Comparison of ENCODE assay signal across 1 cellular context in the genomic region with DNA sequence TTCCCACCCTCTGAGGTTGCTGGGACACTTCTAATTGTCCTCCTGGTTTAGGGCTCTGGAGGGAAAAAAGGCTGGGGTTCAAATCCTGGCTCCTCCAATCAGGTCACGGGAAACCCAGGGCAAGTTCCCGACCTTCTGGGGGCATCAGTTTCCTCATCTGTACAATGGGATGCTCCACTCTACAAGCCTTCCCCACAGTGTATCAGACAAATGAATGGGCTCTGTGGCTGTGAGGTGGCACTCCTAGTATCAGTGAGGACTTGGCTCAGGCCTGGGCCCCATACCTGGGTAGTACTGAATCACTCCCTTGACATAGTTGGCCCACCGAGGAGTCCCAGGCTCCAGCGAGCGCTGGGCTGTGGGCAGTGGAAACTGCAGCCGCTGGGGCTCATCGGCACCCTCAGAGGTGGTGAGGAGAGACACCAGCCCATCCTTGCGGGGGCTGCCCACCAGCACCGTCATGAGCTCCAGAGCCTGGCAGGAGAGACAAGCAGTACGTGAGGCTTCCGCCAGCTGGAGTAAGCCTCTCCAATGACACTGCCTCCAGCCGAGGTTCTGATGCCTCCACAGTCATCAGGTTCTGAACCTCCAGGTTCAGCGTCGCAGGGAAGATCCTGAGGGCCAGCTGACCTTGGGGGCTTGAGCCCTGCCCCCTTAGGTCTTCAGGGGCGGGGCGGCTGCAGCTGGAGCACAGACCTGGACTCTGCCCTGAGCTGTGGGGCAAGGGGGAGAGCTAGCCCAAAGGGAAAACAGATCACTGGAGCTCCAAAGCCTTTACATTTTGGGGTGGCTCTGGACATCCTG.
A peak's percentile ranks its signal among the peaks of the same experiment; 100 is the strongest.
TF ChIP-seq lines count a peak whose summit lies in the region.

No MANE protein-coding gene starts in this region.

TF ChIP-seq in HepG2, 621 proteins besides CTCF, POLR2A, EP300 and RAD21 (continued from another document and continues in another):
- TF ChIP-seq, protein P1, sequence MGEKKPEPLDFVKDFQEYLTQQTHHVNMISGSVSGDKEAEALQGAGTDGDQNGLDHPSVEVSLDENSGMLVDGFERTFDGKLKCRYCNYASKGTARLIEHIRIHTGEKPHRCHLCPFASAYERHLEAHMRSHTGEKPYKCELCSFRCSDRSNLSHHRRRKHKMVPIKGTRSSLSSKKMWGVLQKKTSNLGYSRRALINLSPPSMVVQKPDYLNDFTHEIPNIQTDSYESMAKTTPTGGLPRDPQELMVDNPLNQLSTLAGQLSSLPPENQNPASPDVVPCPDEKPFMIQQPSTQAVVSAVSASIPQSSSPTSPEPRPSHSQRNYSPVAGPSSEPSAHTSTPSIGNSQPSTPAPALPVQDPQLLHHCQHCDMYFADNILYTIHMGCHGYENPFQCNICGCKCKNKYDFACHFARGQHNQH (CRISPR knock-in tag; IDR thresholded peaks at IDR 0.05) = peak; percentile 73; the same call in 1 of the 2 replicates
- no peak for TF ChIP-seq KIAA2018 (CRISPR knock-in tag; IDR thresholded peaks at IDR 0.05; ENCODE audit: borderline replicate concordance)
- peak; percentile 86; the same call in 1 of the 2 replicates for TF ChIP-seq ATF2 (CRISPR knock-in tag; IDR thresholded peaks at IDR 0.05)
- no peak for TF ChIP-seq NFYB (CRISPR knock-in tag; IDR thresholded peaks at IDR 0.05)
- TF ChIP-seq ELF1 (CRISPR knock-in tag; IDR thresholded peaks at IDR 0.05) = peak; percentile 47; the same call in 1 of the 2 replicates
- 0 out of 2 replicates have a peak, but pooled peaks have one; percentile 19 for TF ChIP-seq ZMYM4 (CRISPR knock-in tag; IDR thresholded peaks at IDR 0.05)
- peak; percentile 56; the same call in 1 of the 2 replicates for TF ChIP-seq KAT8 (CRISPR knock-in tag; IDR thresholded peaks at IDR 0.05)
- TF ChIP-seq ZSCAN9 (CRISPR knock-in tag; IDR thresholded peaks at IDR 0.05; ENCODE audit: borderline replicate concordance) = peak; percentile 46; the same call in 1 of the 2 replicates
- no peak for TF ChIP-seq ZNF83 (CRISPR knock-in tag; IDR thresholded peaks at IDR 0.05; ENCODE audit: borderline replicate concordance)
- TF ChIP-seq ZNF766 (CRISPR knock-in tag; IDR thresholded peaks at IDR 0.05; ENCODE audit: borderline replicate concordance) = peak; percentile 55; the same call in 1 of the 2 replicates
- no peak for TF ChIP-seq PHF20 (CRISPR knock-in tag; IDR thresholded peaks at IDR 0.05)
- TF ChIP-seq PPARG (CRISPR knock-in tag; conservative IDR thresholded peaks at IDR 0.05) = peak; percentile 83
- peak; percentile 16; the same call in 1 of the 2 replicates for TF ChIP-seq ZNF335 (CRISPR knock-in tag; IDR thresholded peaks at IDR 0.05)
- no peak for TF ChIP-seq EEA1 (CRISPR knock-in tag; IDR thresholded peaks at IDR 0.05; ENCODE audit: borderline replicate concordance)
- 0 out of 2 replicates have a peak, but pooled peaks have one; percentile 34 for TF ChIP-seq NR3C1 (CRISPR knock-in tag; IDR thresholded peaks at IDR 0.05)
- peak; percentile 56; the same call in 1 of the 2 replicates for TF ChIP-seq KLF12 (CRISPR knock-in tag; IDR thresholded peaks at IDR 0.05; ENCODE audit: borderline replicate concordance)
- TF ChIP-seq HDAC2 (CRISPR knock-in tag; IDR thresholded peaks at IDR 0.05) = peak; percentile 83; the same call in 1 of the 2 replicates
- peak; percentile 60; the same call in 1 of the 2 replicates for TF ChIP-seq HMGXB3 (CRISPR knock-in tag; IDR thresholded peaks at IDR 0.05; ENCODE audit: borderline replicate concordance)
- 0 out of 2 replicates have a peak, but pooled peaks have one; percentile 20 for TF ChIP-seq ZNF737 (CRISPR knock-in tag; IDR thresholded peaks at IDR 0.05; ENCODE audit: borderline replicate concordance)
- TF ChIP-seq, protein P2, sequence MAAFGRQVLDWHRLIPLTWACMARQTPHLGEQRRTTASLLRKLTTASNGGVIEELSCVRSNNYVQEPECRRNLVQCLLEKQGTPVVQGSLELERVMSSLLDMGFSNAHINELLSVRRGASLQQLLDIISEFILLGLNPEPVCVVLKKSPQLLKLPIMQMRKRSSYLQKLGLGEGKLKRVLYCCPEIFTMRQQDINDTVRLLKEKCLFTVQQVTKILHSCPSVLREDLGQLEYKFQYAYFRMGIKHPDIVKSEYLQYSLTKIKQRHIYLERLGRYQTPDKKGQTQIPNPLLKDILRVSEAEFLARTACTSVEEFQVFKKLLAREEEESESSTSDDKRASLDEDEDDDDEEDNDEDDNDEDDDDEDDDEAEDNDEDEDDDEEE (CRISPR knock-in tag; IDR thresholded peaks at IDR 0.05) = peak; percentile 44; the same call in 1 of the 2 replicates
- TF ChIP-seq MAF1 (CRISPR knock-in tag; IDR thresholded peaks at IDR 0.05; ENCODE audit: borderline replicate concordance) = peak; percentile 64; the same call in 1 of the 2 replicates
- TF ChIP-seq FUBP1 (CRISPR knock-in tag; IDR thresholded peaks at IDR 0.05; ENCODE audit: borderline replicate concordance) = peak; percentile 8; the same call in 1 of the 2 replicates
- TF ChIP-seq DMAP1 (CRISPR knock-in tag; IDR thresholded peaks at IDR 0.05) = peak; percentile 55
- peak; percentile 50; the same call in 1 of the 2 replicates for TF ChIP-seq FOXK1 (CRISPR knock-in tag; IDR thresholded peaks at IDR 0.05; ENCODE audit: borderline replicate concordance, low read depth)
- TF ChIP-seq KDM5B (CRISPR knock-in tag; IDR thresholded peaks at IDR 0.05; ENCODE audit: borderline replicate concordance) = peak; percentile 13; the same call in 1 of the 2 replicates
- peak; percentile 63; the same call in 1 of the 2 replicates for TF ChIP-seq NR2F2 (IDR thresholded peaks at IDR 0.05; ENCODE audit: borderline replicate concordance, low read depth)
- TF ChIP-seq FOXA1 (IDR thresholded peaks at IDR 0.05) = no peak
- peak; percentile 22; the same call in 1 of the 2 replicates for TF ChIP-seq FOXA1 (CRISPR knock-in tag; IDR thresholded peaks at IDR 0.05)
- TF ChIP-seq NBN (conservative IDR thresholded peaks at IDR 0.05) = no peak
- peak; percentile 75 for TF ChIP-seq HDAC1 (CRISPR knock-in tag; IDR thresholded peaks at IDR 0.05)
- TF ChIP-seq SP1 (IDR thresholded peaks at IDR 0.05) = no peak
- peak; percentile 61 for TF ChIP-seq SP1 (CRISPR knock-in tag; IDR thresholded peaks at IDR 0.05)
- peak; percentile 59 for TF ChIP-seq TEAD3 (CRISPR knock-in tag; optimal IDR thresholded peaks at IDR 0.05; ENCODE audit: borderline replicate concordance)
- TF ChIP-seq AHR (CRISPR knock-in tag; IDR thresholded peaks at IDR 0.05) = 0 out of 2 replicates have a peak, but pooled peaks have one; percentile 24
